In the genomic region with DNA sequence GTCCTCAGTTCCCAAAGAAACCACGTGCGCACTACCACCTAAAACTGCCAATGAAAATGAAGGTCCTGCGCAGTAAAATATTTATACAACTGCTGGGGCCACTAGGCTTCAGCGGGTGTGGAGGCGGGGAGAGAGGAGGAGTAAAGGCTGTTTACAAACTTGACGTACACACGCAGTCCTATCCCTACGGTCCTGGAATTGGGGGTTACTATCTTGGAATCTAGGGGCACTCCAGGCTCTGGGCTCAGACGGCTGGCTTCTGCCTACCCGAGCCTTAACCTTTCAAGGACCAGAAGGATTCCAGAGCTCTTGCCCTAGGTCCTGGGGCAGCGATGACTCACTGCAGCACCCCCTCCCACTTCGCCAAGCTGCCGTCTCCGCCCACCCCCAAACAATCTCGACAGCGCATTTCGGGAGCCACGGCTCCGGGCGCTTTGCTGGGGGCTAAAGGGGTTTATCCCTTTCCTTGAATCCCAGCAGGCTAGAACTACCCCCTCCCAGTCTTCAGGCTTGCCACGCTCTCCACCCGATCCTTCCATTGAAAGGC, we compare ENCODE assay signal across 12 cellular contexts. TPM values are rescaled to one million over a fixed set of nuclear protein-coding genes. Genes with fewer than 3 reads are reported as not detected.
DNase-seq lines count a peak whose midpoint lies in the region; ATAC-seq and TF ChIP-seq lines count a peak whose summit lies in the region.
"Had no signal": no experiment of that assay in that cellular context is flagged by ENCODE, and none has a peak within 500 bp of the region (broad histone marks: within the 10 kb centered on the region; RNA-seq: fewer than 3 reads in every experiment).

No MANE protein-coding gene starts in this region.

- H3K4me2 ChIP-seq in smooth muscle cell = peak overlapping the region; percentile 90

- no peak for TF ChIP-seq CTCF in coronary artery (IDR thresholded peaks at IDR 0.05)
- no peak for TF ChIP-seq CTCF in smooth muscle cell (IDR thresholded peaks at IDR 0.05; ENCODE audit: borderline replicate concordance, insufficient read depth, poor library complexity, severe bottlenecking)

- no peak overlapping the region for H3K27ac Mint-ChIP-seq in activated CD8-positive, alpha-beta memory T cell treated with anti-CD3 and anti-CD28 coated beads, Interleukin-2, amount 10 ng/mL, durations not matched to agents 7 days and 5 days

- peaks cover 21% of the 10 kb centered on the region for H3K4me1 ChIP-seq in smooth muscle cell (ENCODE audit: low read depth)

- peaks cover 2% of the 10 kb centered on the region for H3K36me3 ChIP-seq in smooth muscle cell (ENCODE audit: low read depth)

- H3K27me3 Mint-ChIP-seq in activated CD8-positive, alpha-beta memory T cell treated with anti-CD3 and anti-CD28 coated beads, Interleukin-2, amount 10 ng/mL, durations not matched to agents 7 days and 5 days = peaks cover 53% of the 10 kb centered on the region

- peaks cover 8% of the 10 kb centered on the region for H3F3A ChIP-seq in smooth muscle cell (ENCODE audit: low read depth)

- H3K27me3 ChIP-seq in layer of hippocampus (ENCODE audit: control insufficient read depth, insufficient read depth, low read length) = peaks cover 2% of the 10 kb centered on the region
- H3K27me3 ChIP-seq in smooth muscle cell (ENCODE audit: low read depth) = no peaks in the 10 kb centered on the region

- WGBS in smooth muscle cell (ENCODE audit: low lambda C conversion rate) = 2% methylated on average over 20 of the region's 22 CpGs

- no peaks in the 10 kb centered on the region for H3K9me3 ChIP-seq in smooth muscle cell (replicated peaks; ENCODE audit: low read depth)

- peak overlapping the region; percentile 94 to 96 for H3K27ac ChIP-seq in coronary artery
- peak overlapping the region; percentile 90 for H3K27ac ChIP-seq in layer of hippocampus (ENCODE audit: low read depth, low read length)
- H3K27ac ChIP-seq in smooth muscle cell (ENCODE audit: low read depth) = peak overlapping the region; percentile 95

- ATAC-seq in activated CD8-positive, alpha-beta memory T cell treated with anti-CD3 and anti-CD28 coated beads, Interleukin-2, amount 10 ng/mL, durations not matched to agents 7 days and 5 days = no peak
- ATAC-seq in HG02642 (IDR thresholded peaks at IDR 0.05; ENCODE audit: poor library complexity, unreplicated experiment) = no peak
- ATAC-seq: GM12878 had no signal

- H3K36me3 Mint-ChIP-seq in activated CD8-positive, alpha-beta memory T cell treated with anti-CD3 and anti-CD28 coated beads, Interleukin-2, amount 10 ng/mL, durations not matched to agents 7 days and 5 days = peaks cover 2% of the 10 kb centered on the region

- peak overlapping the region; percentile 77 for H3K4me3 ChIP-seq in coronary artery
- H3K4me3 ChIP-seq in smooth muscle cell = peak overlapping the region; percentile 72
- H3K4me3 ChIP-seq: GM12878 had no signal

- peak overlapping the region; percentile 74 for H3K9ac ChIP-seq in smooth muscle cell (ENCODE audit: low read depth)

- no peaks in the 10 kb centered on the region for H3K9me3 Mint-ChIP-seq in activated CD8-positive, alpha-beta memory T cell treated with anti-CD3 and anti-CD28 coated beads, Interleukin-2, amount 10 ng/mL, durations not matched to agents 7 days and 5 days (ENCODE audit: low read depth)

- H3K4me1 Mint-ChIP-seq in activated CD8-positive, alpha-beta memory T cell treated with anti-CD3 and anti-CD28 coated beads, Interleukin-2, amount 10 ng/mL, durations not matched to agents 7 days and 5 days = peaks cover 3% of the 10 kb centered on the region

- CTCF ChIA-PET in activated CD8-positive, alpha-beta memory T cell treated with anti-CD3 and anti-CD28 coated beads, Interleukin-2, amount 10 ng/mL, durations not matched to agents 7 days and 5 days (lab: Charles Lee) = no interaction called here

- no peak overlapping the region for H3K4me3 Mint-ChIP-seq in activated CD8-positive, alpha-beta memory T cell treated with anti-CD3 and anti-CD28 coated beads, Interleukin-2, amount 10 ng/mL, durations not matched to agents 7 days and 5 days

- H4K20me1 ChIP-seq in smooth muscle cell (ENCODE audit: low read depth) = peaks cover 24% of the 10 kb centered on the region

- peaks cover 58% of the 10 kb centered on the region for H3K79me2 ChIP-seq in smooth muscle cell (ENCODE audit: low read depth)

- peak overlapping the region; percentile 75 for H2AFZ ChIP-seq in smooth muscle cell (ENCODE audit: low read depth)

- DNase-seq in HK-2 (ENCODE audit: unreplicated experiment) (peak; percentile 61), coronary artery (ENCODE audit: low spot score) (peak; percentile 88), smooth muscle cell (lab: John Stamatoyannopoulos, UW; ENCODE audit: unreplicated experiment) (peak; percentile 55), HuH-7.5 (ENCODE audit: low spot score) (no peak)
- no peak for DNase-seq in activated CD8-positive, alpha-beta memory T cell treated with anti-CD3 and anti-CD28 coated beads, Interleukin-2, amount 10 ng/mL, durations not matched to agents 7 days and 5 days
- DNase-seq in activated T-cell treated with anti-CD3 and anti-CD28 coated beads, Interleukin-2, amount 50 U/mL, for 1 hour = no peak
- DNase-seq: effector memory CD4-positive, alpha-beta T cell; stimulated activated CD8-positive, alpha-beta memory T cell treated with anti-CD3 and anti-CD28 coated beads, Interleukin-4, amount 100 ng/mL, for 48 hours had no signal

RNA-seq across cellular contexts. Expression of a gene that starts 3.0 kb away (rescaled TPM):
- 66.6 and 68.0 TPM in 2 replicates for total RNA-seq in smooth muscle cell
- polyA plus RNA-seq in smooth muscle cell = 18.7 and 19.9 TPM in 2 replicates
- total RNA-seq in activated CD8-positive, alpha-beta memory T cell treated with anti-CD3 and anti-CD28 coated beads, Interleukin-2, amount 10 ng/mL, durations not matched to agents 7 days and 5 days = not detected
- total RNA-seq: GM12878, SK-MEL-5 had no signal

Comparison
In these comparisons a context has a peak if more than half of its experiments do, and no peak if none do; other contexts are left out.
1. DNase-seq: peak in HK-2 (single experiment), coronary artery (single experiment) and smooth muscle cell (single experiment); none in HuH-7.5 (single experiment), activated CD8-positive, alpha-beta memory T cell treated with anti-CD3 and anti-CD28 coated beads, Interleukin-2, amount 10 ng/mL, durations not matched to agents 7 days and 5 days (single experiment) and activated T-cell treated with anti-CD3 and anti-CD28 coated beads, Interleukin-2, amount 50 U/mL, for 1 hour (single experiment).
2. RNA of a gene that starts 3.0 kb away (total RNA-seq): 66.6 to 68.0 TPM in smooth muscle cell; not detected in activated CD8-positive, alpha-beta memory T cell treated with anti-CD3 and anti-CD28 coated beads, Interleukin-2, amount 10 ng/mL, durations not matched to agents 7 days and 5 days; every median in the first group is over 10 times any median in the second.
3. Peak in every context shown above with its lines, with median percentiles within 50 percentile points of each other: H3K27ac ChIP-seq.